Comparison of ENCODE assay signal across 20 cellular contexts in genomic region chr2:130805613-130806012, GRCh38. TPM values are rescaled to one million over a fixed set of nuclear protein-coding genes. Genes with fewer than 3 reads are reported as not detected.
"Had no signal": no experiment of that assay in that cellular context is flagged by ENCODE, and none has a peak within 500 bp of the region (broad histone marks: within the 10 kb centered on the region; RNA-seq: fewer than 3 reads in every experiment).

No MANE protein-coding gene starts in this region.

- H3K4me3 ChIP-seq: K562 had no signal

- DNase-seq: MM.1S, NCI-H1436, NCI-H187, NCI-H2029, NCI-H2081 treated with DMSO at 0.1 percent for 48 hours, NCI-H2171, NCI-H226, NCI-H446, NCI-H510A, NCI-H524 treated with DMSO at 0.1 percent for 48 hours, NCI-H774, RPMI8226, SHP77, SK-N-SH had no signal

- H3K9me3 ChIP-seq: SK-N-SH had no signal

- H3K27ac Mint-ChIP-seq: IgD-negative memory B cell had no signal

- H3K27ac ChIP-seq: HL-60, KMS-11 had no signal

- H3K4me3 Mint-ChIP-seq: IgD-negative memory B cell had no signal

- ATAC-seq: K562 had no signal

RNA-seq across cellular contexts. Expression of gene ARHGEF4, which starts 31.1 kb away (rescaled TPM):
- total RNA-seq: K562 had no signal
- polyA plus RNA-seq: K562 had no signal

RNA-seq across cellular contexts. Expression of gene AMER3, which starts 50.3 kb away (rescaled TPM):
- total RNA-seq: K562, M059J, SK-MEL-5 had no signal
- polyA plus RNA-seq: IgD-negative memory B cell, K562 had no signal
